Comparison of ENCODE assay signal across 1 cellular context in the genomic region with DNA sequence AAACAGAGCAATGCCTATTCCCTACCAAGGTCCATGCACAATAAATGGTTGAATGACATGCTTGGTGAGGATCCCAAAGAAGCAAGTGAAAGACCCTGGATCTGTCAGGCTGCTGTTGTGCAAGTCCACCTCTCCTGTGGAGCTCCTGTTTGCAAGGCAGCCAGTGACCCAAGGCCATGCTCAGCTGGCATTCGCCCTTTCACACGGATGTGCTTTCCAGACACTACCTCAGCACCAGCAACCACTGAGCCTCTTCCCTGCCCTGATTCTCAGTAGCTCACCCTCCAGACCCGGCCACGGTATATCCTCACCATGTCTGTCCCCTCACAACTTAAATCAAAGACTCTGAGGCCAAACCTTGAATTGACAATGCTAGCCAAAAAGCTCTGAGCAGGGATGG.
TF ChIP-seq lines count a peak whose summit lies in the region.

No MANE protein-coding gene starts in this region.

TF ChIP-seq in HepG2, 621 proteins besides CTCF, POLR2A, EP300 and RAD21 (continued from another document and continues in another):
- TF ChIP-seq, protein P1, sequence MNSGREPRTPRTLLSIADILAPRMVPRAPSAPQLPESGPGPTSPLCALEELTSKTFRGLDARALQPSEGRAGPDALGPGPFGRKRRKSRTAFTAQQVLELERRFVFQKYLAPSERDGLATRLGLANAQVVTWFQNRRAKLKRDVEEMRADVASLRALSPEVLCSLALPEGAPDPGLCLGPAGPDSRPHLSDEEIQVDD (CRISPR knock-in tag; IDR thresholded peaks at IDR 0.05; ENCODE audit: borderline replicate concordance) = no peak
- no peak for TF ChIP-seq KLF6 (CRISPR knock-in tag; IDR thresholded peaks at IDR 0.05)
- TF ChIP-seq SNAPC5 (CRISPR knock-in tag; IDR thresholded peaks at IDR 0.05; ENCODE audit: borderline replicate concordance) = no peak
- TF ChIP-seq KLF13 (CRISPR knock-in tag; IDR thresholded peaks at IDR 0.05) = no peak
- TF ChIP-seq CBX1 (IDR thresholded peaks at IDR 0.05; ENCODE audit: low read depth) = no peak
- no peak for TF ChIP-seq ZNF451 (CRISPR knock-in tag; IDR thresholded peaks at IDR 0.05)
- 0 out of 2 replicates have a peak, but pooled peaks have one; percentile 12 for TF ChIP-seq MED1 (CRISPR knock-in tag; IDR thresholded peaks at IDR 0.05)
- TF ChIP-seq MYNN (CRISPR knock-in tag; IDR thresholded peaks at IDR 0.05; ENCODE audit: low read depth) = no peak
- TF ChIP-seq ZNF10 (CRISPR knock-in tag; IDR thresholded peaks at IDR 0.05; ENCODE audit: borderline replicate concordance, low read depth) = no peak
- TF ChIP-seq, protein P2, sequence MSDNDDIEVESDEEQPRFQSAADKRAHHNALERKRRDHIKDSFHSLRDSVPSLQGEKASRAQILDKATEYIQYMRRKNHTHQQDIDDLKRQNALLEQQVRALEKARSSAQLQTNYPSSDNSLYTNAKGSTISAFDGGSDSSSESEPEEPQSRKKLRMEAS (IDR thresholded peaks at IDR 0.05) = no peak
- no peak for TF ChIP-seq ZNF552 (CRISPR knock-in tag; IDR thresholded peaks at IDR 0.05; ENCODE audit: borderline replicate concordance)
- TF ChIP-seq ASH2L (IDR thresholded peaks at IDR 0.05; ENCODE audit: insufficient read length, low read depth, low read length) = no peak
- no peak for TF ChIP-seq MLLT10 (CRISPR knock-in tag; IDR thresholded peaks at IDR 0.05)
- no peak for TF ChIP-seq ZNF646 (CRISPR knock-in tag; IDR thresholded peaks at IDR 0.05)
- no peak for TF ChIP-seq PHF5A (CRISPR knock-in tag; IDR thresholded peaks at IDR 0.05; ENCODE audit: low read depth, unreplicated experiment)
- TF ChIP-seq ZNF567 (CRISPR knock-in tag; IDR thresholded peaks at IDR 0.05; ENCODE audit: borderline replicate concordance) = no peak
- TF ChIP-seq PHB2 (IDR thresholded peaks at IDR 0.05; ENCODE audit: partially characterized antibody) = no peak
- TF ChIP-seq, protein P3, sequence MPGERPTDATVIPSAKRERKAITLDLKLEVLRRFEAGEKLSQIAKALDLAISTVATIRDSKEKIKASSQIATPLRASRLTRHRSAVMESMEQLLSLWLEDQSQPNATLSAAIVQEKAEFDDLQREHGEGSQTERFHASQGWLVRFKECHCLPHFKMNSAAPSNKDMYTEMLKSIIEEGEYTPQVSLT (CRISPR knock-in tag; IDR thresholded peaks at IDR 0.05; ENCODE audit: borderline replicate concordance, low read depth) = no peak
- TF ChIP-seq ZNF557 (CRISPR knock-in tag; IDR thresholded peaks at IDR 0.05) = no peak
- TF ChIP-seq NR1H2 (CRISPR knock-in tag; IDR thresholded peaks at IDR 0.05; ENCODE audit: borderline replicate concordance, low read depth) = peak; percentile 75; the same call in 1 of the 2 replicates
- TF ChIP-seq ZC3H13 (CRISPR knock-in tag; IDR thresholded peaks at IDR 0.05) = no peak
- TF ChIP-seq, protein P4, sequence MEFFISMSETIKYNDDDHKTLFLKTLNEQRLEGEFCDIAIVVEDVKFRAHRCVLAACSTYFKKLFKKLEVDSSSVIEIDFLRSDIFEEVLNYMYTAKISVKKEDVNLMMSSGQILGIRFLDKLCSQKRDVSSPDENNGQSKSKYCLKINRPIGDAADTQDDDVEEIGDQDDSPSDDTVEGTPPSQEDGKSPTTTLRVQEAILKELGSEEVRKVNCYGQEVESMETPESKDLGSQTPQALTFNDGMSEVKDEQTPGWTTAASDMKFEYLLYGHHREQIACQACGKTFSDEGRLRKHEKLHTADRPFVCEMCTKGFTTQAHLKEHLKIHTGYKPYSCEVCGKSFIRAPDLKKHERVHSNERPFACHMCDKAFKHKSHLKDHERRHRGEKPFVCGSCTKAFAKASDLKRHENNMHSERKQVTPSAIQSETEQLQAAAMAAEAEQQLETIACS (CRISPR knock-in tag; IDR thresholded peaks at IDR 0.05) = no peak
- 0 out of 3 replicates have a peak, but pooled peaks have one; percentile 23 for TF ChIP-seq MXI1 (IDR thresholded peaks at IDR 0.05; ENCODE audit: borderline replicate concordance, low read depth, low read length)
- TF ChIP-seq FOXO1 (CRISPR knock-in tag; IDR thresholded peaks at IDR 0.05) = no peak
- no peak for TF ChIP-seq ZNF841 (CRISPR knock-in tag; IDR thresholded peaks at IDR 0.05; ENCODE audit: borderline replicate concordance)
- TF ChIP-seq XBP1 (CRISPR knock-in tag; IDR thresholded peaks at IDR 0.05) = no peak
- TF ChIP-seq ATF4 (CRISPR knock-in tag; IDR thresholded peaks at IDR 0.05) = no peak
- TF ChIP-seq, protein P5, sequence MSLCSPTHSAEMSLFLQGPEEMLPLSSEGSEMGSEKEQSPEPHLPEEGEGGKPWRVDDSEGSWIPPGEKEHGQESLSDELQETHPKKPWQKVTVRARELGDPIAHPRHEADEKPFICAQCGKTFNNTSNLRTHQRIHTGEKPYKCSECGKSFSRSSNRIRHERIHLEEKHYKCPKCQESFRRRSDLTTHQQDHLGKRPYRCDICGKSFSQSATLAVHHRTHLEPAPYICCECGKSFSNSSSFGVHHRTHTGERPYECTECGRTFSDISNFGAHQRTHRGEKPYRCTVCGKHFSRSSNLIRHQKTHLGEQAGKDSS (CRISPR knock-in tag; IDR thresholded peaks at IDR 0.05; ENCODE audit: borderline replicate concordance, low read depth) = no peak
- no peak for TF ChIP-seq ZMAT3 (CRISPR knock-in tag; conservative IDR thresholded peaks at IDR 0.05)
- TF ChIP-seq ESRRA (CRISPR knock-in tag; IDR thresholded peaks at IDR 0.05; ENCODE audit: low read depth) = no peak
- TF ChIP-seq ZNF446 (CRISPR knock-in tag; IDR thresholded peaks at IDR 0.05) = no peak
- no peak for TF ChIP-seq ZNF619 (CRISPR knock-in tag; IDR thresholded peaks at IDR 0.05)
- TF ChIP-seq ZNF678 (CRISPR knock-in tag; IDR thresholded peaks at IDR 0.05) = no peak
- TF ChIP-seq THYN1 (CRISPR knock-in tag; IDR thresholded peaks at IDR 0.05; ENCODE audit: borderline replicate concordance, low read depth) = no peak
- TF ChIP-seq HNF1A (IDR thresholded peaks at IDR 0.05; ENCODE audit: low read depth) = no peak
- no peak; the same call in 1 of the 2 replicates for TF ChIP-seq HNF1A (CRISPR knock-in tag; IDR thresholded peaks at IDR 0.05; ENCODE audit: borderline replicate concordance)
- no peak for TF ChIP-seq TOPORS (CRISPR knock-in tag; IDR thresholded peaks at IDR 0.05)
- no peak for TF ChIP-seq NCOR1 (IDR thresholded peaks at IDR 0.05; ENCODE audit: borderline replicate concordance, low read length)
- TF ChIP-seq, protein P6, sequence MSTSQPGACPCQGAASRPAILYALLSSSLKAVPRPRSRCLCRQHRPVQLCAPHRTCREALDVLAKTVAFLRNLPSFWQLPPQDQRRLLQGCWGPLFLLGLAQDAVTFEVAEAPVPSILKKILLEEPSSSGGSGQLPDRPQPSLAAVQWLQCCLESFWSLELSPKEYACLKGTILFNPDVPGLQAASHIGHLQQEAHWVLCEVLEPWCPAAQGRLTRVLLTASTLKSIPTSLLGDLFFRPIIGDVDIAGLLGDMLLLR (CRISPR knock-in tag; IDR thresholded peaks at IDR 0.05) = no peak
- TF ChIP-seq, protein P7, sequence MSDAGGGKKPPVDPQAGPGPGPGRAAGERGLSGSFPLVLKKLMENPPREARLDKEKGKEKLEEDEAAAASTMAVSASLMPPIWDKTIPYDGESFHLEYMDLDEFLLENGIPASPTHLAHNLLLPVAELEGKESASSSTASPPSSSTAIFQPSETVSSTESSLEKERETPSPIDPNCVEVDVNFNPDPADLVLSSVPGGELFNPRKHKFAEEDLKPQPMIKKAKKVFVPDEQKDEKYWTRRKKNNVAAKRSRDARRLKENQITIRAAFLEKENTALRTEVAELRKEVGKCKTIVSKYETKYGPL (CRISPR knock-in tag; IDR thresholded peaks at IDR 0.05) = no peak
- TF ChIP-seq CEBPB (IDR thresholded peaks at IDR 0.05; ENCODE audit: borderline replicate concordance, low read depth, low read length) = peak; percentile 91
- TF ChIP-seq TCF7L2 (IDR thresholded peaks at IDR 0.05; ENCODE audit: low read depth, low read length) = no peak
- TF ChIP-seq FOXK2 (IDR thresholded peaks at IDR 0.05) = no peak
- TF ChIP-seq SSRP1 (CRISPR knock-in tag; IDR thresholded peaks at IDR 0.05) = no peak
- no peak for TF ChIP-seq ONECUT2 (CRISPR knock-in tag; IDR thresholded peaks at IDR 0.05)
- TF ChIP-seq NCOA2 (CRISPR knock-in tag; IDR thresholded peaks at IDR 0.05) = 0 out of 2 replicates have a peak, but pooled peaks have one; percentile 16
- peak; percentile 52; the same call in 1 of the 2 replicates for TF ChIP-seq IKZF5 (CRISPR knock-in tag; IDR thresholded peaks at IDR 0.05)
- no peak for TF ChIP-seq ZSCAN20 (CRISPR knock-in tag; IDR thresholded peaks at IDR 0.05; ENCODE audit: borderline replicate concordance)
- no peak for TF ChIP-seq EED (CRISPR knock-in tag; IDR thresholded peaks at IDR 0.05)
